ENCODE assay signal across 1 cellular context in genomic region chr9:14585730-14586473, GRCh38.
TF ChIP-seq lines count a peak whose summit lies in the region.

No MANE protein-coding gene starts in this region.

TF ChIP-seq in WTC11, 78 proteins besides CTCF, POLR2A, EP300 and RAD21 (continued from another document):
- TF ChIP-seq, protein P1, sequence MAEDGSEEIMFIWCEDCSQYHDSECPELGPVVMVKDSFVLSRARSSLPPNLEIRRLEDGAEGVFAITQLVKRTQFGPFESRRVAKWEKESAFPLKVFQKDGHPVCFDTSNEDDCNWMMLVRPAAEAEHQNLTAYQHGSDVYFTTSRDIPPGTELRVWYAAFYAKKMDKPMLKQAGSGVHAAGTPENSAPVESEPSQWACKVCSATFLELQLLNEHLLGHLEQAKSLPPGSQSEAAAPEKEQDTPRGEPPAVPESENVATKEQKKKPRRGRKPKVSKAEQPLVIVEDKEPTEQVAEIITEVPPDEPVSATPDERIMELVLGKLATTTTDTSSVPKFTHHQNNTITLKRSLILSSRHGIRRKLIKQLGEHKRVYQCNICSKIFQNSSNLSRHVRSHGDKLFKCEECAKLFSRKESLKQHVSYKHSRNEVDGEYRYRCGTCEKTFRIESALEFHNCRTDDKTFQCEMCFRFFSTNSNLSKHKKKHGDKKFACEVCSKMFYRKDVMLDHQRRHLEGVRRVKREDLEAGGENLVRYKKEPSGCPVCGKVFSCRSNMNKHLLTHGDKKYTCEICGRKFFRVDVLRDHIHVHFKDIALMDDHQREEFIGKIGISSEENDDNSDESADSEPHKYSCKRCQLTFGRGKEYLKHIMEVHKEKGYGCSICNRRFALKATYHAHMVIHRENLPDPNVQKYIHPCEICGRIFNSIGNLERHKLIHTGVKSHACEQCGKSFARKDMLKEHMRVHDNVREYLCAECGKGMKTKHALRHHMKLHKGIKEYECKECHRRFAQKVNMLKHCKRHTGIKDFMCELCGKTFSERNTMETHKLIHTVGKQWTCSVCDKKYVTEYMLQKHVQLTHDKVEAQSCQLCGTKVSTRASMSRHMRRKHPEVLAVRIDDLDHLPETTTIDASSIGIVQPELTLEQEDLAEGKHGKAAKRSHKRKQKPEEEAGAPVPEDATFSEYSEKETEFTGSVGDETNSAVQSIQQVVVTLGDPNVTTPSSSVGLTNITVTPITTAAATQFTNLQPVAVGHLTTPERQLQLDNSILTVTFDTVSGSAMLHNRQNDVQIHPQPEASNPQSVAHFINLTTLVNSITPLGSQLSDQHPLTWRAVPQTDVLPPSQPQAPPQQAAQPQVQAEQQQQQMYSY (CRISPR knock-in tag; IDR thresholded peaks at IDR 0.05), result no peak
- no peak for TF ChIP-seq ZNF219 (CRISPR knock-in tag; IDR thresholded peaks at IDR 0.05; ENCODE audit: borderline replicate concordance)
